ENCODE assay signal across 1 cellular context in the genomic region with DNA sequence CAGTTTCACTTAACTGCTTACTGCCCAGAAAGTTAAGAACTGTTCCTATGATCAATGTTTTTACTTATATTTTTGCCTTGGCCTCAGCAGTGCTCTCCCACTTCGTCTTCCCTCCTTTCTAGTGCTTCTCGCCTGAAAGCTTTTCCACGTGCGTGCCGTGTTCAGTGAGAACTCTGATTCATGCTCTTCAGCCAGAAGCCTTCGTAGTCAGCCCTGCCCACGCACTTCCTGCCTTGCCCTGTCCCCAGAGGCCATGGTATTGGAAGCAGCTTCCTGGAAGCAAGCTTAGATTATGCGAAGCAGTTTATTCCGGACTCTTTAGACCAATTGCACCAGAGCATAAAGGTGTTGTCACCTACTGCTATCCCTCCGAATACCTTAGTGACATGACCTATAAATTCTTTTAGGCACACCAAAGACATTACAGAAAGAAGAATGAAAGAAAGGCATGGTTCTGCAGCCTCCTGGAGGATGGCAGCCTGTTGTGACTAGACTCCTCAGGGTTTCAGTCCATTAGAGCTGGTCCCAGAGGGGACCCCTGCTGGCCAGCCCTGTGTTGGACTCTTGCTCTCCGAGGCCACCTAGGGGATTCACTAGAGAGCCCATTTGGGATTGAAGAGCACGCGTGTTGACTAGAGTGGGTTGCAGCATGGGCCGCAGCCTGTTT.
TF ChIP-seq lines count a peak whose summit lies in the region.

No MANE protein-coding gene starts in this region.

TF ChIP-seq in K562, 482 proteins besides CTCF, POLR2A, EP300 and RAD21 (continued from another document):
- TF ChIP-seq, protein P1, sequence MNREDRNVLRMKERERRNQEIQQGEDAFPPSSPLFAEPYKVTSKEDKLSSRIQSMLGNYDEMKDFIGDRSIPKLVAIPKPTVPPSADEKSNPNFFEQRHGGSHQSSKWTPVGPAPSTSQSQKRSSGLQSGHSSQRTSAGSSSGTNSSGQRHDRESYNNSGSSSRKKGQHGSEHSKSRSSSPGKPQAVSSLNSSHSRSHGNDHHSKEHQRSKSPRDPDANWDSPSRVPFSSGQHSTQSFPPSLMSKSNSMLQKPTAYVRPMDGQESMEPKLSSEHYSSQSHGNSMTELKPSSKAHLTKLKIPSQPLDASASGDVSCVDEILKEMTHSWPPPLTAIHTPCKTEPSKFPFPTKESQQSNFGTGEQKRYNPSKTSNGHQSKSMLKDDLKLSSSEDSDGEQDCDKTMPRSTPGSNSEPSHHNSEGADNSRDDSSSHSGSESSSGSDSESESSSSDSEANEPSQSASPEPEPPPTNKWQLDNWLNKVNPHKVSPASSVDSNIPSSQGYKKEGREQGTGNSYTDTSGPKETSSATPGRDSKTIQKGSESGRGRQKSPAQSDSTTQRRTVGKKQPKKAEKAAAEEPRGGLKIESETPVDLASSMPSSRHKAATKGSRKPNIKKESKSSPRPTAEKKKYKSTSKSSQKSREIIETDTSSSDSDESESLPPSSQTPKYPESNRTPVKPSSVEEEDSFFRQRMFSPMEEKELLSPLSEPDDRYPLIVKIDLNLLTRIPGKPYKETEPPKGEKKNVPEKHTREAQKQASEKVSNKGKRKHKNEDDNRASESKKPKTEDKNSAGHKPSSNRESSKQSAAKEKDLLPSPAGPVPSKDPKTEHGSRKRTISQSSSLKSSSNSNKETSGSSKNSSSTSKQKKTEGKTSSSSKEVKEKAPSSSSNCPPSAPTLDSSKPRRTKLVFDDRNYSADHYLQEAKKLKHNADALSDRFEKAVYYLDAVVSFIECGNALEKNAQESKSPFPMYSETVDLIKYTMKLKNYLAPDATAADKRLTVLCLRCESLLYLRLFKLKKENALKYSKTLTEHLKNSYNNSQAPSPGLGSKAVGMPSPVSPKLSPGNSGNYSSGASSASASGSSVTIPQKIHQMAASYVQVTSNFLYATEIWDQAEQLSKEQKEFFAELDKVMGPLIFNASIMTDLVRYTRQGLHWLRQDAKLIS (CRISPR knock-in tag; IDR thresholded peaks at IDR 0.05) = no peak
- no peak for TF ChIP-seq ZNF133 (CRISPR knock-in tag; IDR thresholded peaks at IDR 0.05)
- TF ChIP-seq, protein P2, sequence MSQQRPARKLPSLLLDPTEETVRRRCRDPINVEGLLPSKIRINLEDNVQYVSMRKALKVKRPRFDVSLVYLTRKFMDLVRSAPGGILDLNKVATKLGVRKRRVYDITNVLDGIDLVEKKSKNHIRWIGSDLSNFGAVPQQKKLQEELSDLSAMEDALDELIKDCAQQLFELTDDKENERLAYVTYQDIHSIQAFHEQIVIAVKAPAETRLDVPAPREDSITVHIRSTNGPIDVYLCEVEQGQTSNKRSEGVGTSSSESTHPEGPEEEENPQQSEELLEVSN (IDR thresholded peaks at IDR 0.05; ENCODE audit: borderline replicate concordance in 1 of 2, extremely low read depth in 1 of 2, insufficient read depth in 1 of 2, insufficient read length in 1 of 2, low read depth in 1 of 2, low read length in 1 of 2, poor library complexity in 1 of 2, severe bottlenecking in 1 of 2) = peak; percentile 31 to 66
- TF ChIP-seq, protein P3, sequence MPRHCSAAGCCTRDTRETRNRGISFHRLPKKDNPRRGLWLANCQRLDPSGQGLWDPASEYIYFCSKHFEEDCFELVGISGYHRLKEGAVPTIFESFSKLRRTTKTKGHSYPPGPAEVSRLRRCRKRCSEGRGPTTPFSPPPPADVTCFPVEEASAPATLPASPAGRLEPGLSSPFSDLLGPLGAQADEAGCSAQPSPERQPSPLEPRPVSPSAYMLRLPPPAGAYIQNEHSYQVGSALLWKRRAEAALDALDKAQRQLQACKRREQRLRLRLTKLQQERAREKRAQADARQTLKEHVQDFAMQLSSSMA (CRISPR knock-in tag; IDR thresholded peaks at IDR 0.05) = no peak
- no peak for TF ChIP-seq GABPB1 (CRISPR knock-in tag; IDR thresholded peaks at IDR 0.05)
- TF ChIP-seq ETV1 (tag; conservative IDR thresholded peaks at IDR 0.05; ENCODE audit: low read depth) = no peak
- TF ChIP-seq, protein P4, sequence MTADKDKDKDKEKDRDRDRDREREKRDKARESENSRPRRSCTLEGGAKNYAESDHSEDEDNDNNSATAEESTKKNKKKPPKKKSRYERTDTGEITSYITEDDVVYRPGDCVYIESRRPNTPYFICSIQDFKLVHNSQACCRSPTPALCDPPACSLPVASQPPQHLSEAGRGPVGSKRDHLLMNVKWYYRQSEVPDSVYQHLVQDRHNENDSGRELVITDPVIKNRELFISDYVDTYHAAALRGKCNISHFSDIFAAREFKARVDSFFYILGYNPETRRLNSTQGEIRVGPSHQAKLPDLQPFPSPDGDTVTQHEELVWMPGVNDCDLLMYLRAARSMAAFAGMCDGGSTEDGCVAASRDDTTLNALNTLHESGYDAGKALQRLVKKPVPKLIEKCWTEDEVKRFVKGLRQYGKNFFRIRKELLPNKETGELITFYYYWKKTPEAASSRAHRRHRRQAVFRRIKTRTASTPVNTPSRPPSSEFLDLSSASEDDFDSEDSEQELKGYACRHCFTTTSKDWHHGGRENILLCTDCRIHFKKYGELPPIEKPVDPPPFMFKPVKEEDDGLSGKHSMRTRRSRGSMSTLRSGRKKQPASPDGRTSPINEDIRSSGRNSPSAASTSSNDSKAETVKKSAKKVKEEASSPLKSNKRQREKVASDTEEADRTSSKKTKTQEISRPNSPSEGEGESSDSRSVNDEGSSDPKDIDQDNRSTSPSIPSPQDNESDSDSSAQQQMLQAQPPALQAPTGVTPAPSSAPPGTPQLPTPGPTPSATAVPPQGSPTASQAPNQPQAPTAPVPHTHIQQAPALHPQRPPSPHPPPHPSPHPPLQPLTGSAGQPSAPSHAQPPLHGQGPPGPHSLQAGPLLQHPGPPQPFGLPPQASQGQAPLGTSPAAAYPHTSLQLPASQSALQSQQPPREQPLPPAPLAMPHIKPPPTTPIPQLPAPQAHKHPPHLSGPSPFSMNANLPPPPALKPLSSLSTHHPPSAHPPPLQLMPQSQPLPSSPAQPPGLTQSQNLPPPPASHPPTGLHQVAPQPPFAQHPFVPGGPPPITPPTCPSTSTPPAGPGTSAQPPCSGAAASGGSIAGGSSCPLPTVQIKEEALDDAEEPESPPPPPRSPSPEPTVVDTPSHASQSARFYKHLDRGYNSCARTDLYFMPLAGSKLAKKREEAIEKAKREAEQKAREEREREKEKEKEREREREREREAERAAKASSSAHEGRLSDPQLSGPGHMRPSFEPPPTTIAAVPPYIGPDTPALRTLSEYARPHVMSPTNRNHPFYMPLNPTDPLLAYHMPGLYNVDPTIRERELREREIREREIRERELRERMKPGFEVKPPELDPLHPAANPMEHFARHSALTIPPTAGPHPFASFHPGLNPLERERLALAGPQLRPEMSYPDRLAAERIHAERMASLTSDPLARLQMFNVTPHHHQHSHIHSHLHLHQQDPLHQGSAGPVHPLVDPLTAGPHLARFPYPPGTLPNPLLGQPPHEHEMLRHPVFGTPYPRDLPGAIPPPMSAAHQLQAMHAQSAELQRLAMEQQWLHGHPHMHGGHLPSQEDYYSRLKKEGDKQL (CRISPR knock-in tag; IDR thresholded peaks at IDR 0.05; ENCODE audit: borderline replicate concordance) = no peak
- peak; percentile 7; the same call in 1 of the 2 replicates for TF ChIP-seq CREM (IDR thresholded peaks at IDR 0.05; ENCODE audit: low read depth)
- TF ChIP-seq NR2F6 (CRISPR knock-in tag; IDR thresholded peaks at IDR 0.05) = no peak
- no peak for TF ChIP-seq ARID1B (IDR thresholded peaks at IDR 0.05)
- TF ChIP-seq NFE2L1 (tag; IDR thresholded peaks at IDR 0.05; ENCODE audit: borderline replicate concordance, low read depth) = no peak
- no peak for TF ChIP-seq ZFP30 (CRISPR knock-in tag; IDR thresholded peaks at IDR 0.05; ENCODE audit: borderline replicate concordance)
- TF ChIP-seq RNF2 (IDR thresholded peaks at IDR 0.05) = no peak
TF ChIP-seq in K562: peak in this region for 27.
